27 cellular contexts compared by ENCODE assay signal in the genomic region with DNA sequence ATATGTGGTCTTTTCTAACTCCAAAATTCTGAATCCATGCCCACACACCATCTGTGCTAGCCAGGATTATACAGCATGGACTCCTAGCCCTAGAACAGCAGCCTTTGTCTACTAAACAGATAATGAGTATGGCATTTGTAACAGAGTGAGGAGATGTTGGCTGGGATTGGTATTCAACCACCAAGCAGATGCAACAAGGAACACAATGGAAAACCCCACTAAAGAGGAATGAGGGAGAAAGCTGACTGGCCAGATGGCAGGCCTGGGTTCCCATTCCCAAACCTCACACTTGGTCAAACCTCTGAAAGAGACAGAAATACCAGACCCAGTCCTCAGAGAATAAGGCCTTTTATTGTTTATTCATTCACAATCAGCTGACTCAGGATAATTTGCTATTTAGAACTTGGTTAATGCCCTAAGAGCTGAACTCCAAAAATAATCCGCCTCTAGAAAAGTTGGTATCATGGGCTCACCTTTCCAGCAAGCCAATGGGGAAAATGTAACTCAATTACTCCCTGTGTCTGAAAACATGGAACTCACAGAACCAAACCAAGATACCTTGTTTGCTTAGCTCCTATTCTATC.
"Had no signal": no experiment of that assay in that cellular context is flagged by ENCODE, and none has a peak within 500 bp of the region (broad histone marks: within the 10 kb centered on the region; RNA-seq: fewer than 3 reads in every experiment).

No MANE protein-coding gene starts in this region.

- H3K36me3 ChIP-seq: brain microvascular endothelial cell, esophagus muscularis mucosa, gastroesophageal sphincter had no signal

- H3K27ac ChIP-seq: brain microvascular endothelial cell, coronary artery, esophagus muscularis mucosa, foreskin keratinocyte, gastroesophageal sphincter had no signal

- DNase-seq: activated CD4-positive, alpha-beta memory T cell treated with anti-CD3 and anti-CD28 coated beads for 36 hours; activated CD4-positive, alpha-beta T cell treated with anti-CD3 and anti-CD28 coated beads for 36 hours; activated CD4-positive, alpha-beta T cell treated with anti-CD3 and anti-CD28 coated beads, Interleukin-2, amount 10 ng/mL, durations not matched to agents 24 days and 14 days; activated CD4-positive, CD25-positive, alpha-beta regulatory T cell; activated CD4-positive, CD25-positive, alpha-beta regulatory T cell treated with anti-CD3 and anti-CD28 coated beads, Interleukin-2, amount 50 U/mL, for 72 hours; activated CD8-positive, alpha-beta memory T cell treated with anti-CD3 and anti-CD28 coated beads, Interleukin-2, amount 10 ng/mL, durations not matched to agents 7 days and 5 days; activated CD8-positive, alpha-beta memory T cell treated with anti-CD3 and anti-CD28 coated beads, Interleukin-2, amount 50 U/mL, for 4 hours; activated CD8-positive, alpha-beta T cell treated with anti-CD3 and anti-CD28 coated beads, Interleukin-2, amount 10 ng/mL, durations not matched to agents 7 days and 5 days; activated effector memory CD4-positive, alpha-beta T cell treated with Interleukin-2 at 50 U/mL for 16 hours; activated gamma-delta T cell treated with Interleukin-2 at 50 U/mL for 16 hours; activated naive CD4-positive, alpha-beta T cell treated with anti-CD3 and anti-CD28 coated beads, Interleukin-2, amount 50 U/mL, for 16 hours; activated naive CD4-positive, alpha-beta T cell treated with Interleukin-2 at 50 U/mL for 16 hours; activated T-cell treated with anti-CD3 and anti-CD28 coated beads, Interleukin-2, amount 50 U/mL, for 24 hours; amniotic stem cell; brain microvascular endothelial cell; effector memory CD4-positive, alpha-beta T cell; endodermal cell; erythroblast; foreskin keratinocyte; T-helper 2 cell had no signal

- FAIRE-seq: astrocyte, bronchial epithelial cell had no signal

- H3K27me3 ChIP-seq: brain microvascular endothelial cell, dorsolateral prefrontal cortex, esophagus muscularis mucosa, foreskin keratinocyte, gastroesophageal sphincter had no signal

- H3K4me3 ChIP-seq: coronary artery, dorsolateral prefrontal cortex, esophagus muscularis mucosa, gastroesophageal sphincter had no signal

- H3K4me1 ChIP-seq: esophagus muscularis mucosa, foreskin keratinocyte had no signal

- ATAC-seq: activated CD4-positive, alpha-beta T cell treated with anti-CD3 and anti-CD28 coated beads for 36 hours; activated CD8-positive, alpha-beta memory T cell treated with anti-CD3 and anti-CD28 coated beads, Interleukin-2, amount 10 ng/mL, durations not matched to agents 7 days and 5 days; activated CD8-positive, alpha-beta T cell treated with anti-CD3 and anti-CD28 coated beads, Interleukin-2, amount 10 ng/mL, durations not matched to agents 7 days and 5 days; activated T-helper 17 cell treated with anti-CD3 and anti-CD28 coated beads, Interleukin-2, amount 50 U/mL, for 72 hours; foreskin keratinocyte; gastroesophageal sphincter had no signal

- H3K9me3 ChIP-seq: esophagus muscularis mucosa, gastroesophageal sphincter had no signal
